ENCODE assay signal across 2 cellular contexts in genomic region chr14:52833891-52834290, GRCh38.
TF ChIP-seq lines count a peak whose summit lies in the region.

No MANE protein-coding gene starts in this region.

TF ChIP-seq in IMR-90, 13 proteins besides CTCF, POLR2A, EP300 and RAD21:
- no peak for TF ChIP-seq MAFK (IDR thresholded peaks at IDR 0.05; ENCODE audit: low read depth, low read length)
- TF ChIP-seq USF2 (IDR thresholded peaks at IDR 0.05; ENCODE audit: low read depth, low read length) = no peak
- no peak for TF ChIP-seq RCOR1 (IDR thresholded peaks at IDR 0.05; ENCODE audit: insufficient replicate concordance, low read length)
- no peak for TF ChIP-seq CEBPB (IDR thresholded peaks at IDR 0.05; ENCODE audit: low read depth, low read length)
- no peak for TF ChIP-seq CHD1 (IDR thresholded peaks at IDR 0.05; ENCODE audit: low read depth, low read length)
- no peak for TF ChIP-seq SMC3 (IDR thresholded peaks at IDR 0.05; ENCODE audit: low read depth, low read length)
- TF ChIP-seq MXI1 (IDR thresholded peaks at IDR 0.05; ENCODE audit: borderline replicate concordance, low read depth, low read length) = no peak
- no peak for TF ChIP-seq FOS (IDR thresholded peaks at IDR 0.05; ENCODE audit: low read depth, low read length)
- TF ChIP-seq NFE2L2 (IDR thresholded peaks at IDR 0.05; ENCODE audit: low read depth, low read length) = no peak
- no peak for TF ChIP-seq RFX5 (IDR thresholded peaks at IDR 0.05; ENCODE audit: low read depth, low read length)
- no peak for TF ChIP-seq MAZ (IDR thresholded peaks at IDR 0.05; ENCODE audit: borderline replicate concordance, low read depth, low read length)
- no peak for TF ChIP-seq ELK1 (IDR thresholded peaks at IDR 0.05; ENCODE audit: borderline replicate concordance, low read depth, low read length)
- no peak for TF ChIP-seq BHLHE40 (IDR thresholded peaks at IDR 0.05; ENCODE audit: low read depth, low read length)

TF ChIP-seq in H1, 55 proteins besides CTCF, POLR2A, EP300 and RAD21:
- TF ChIP-seq GTF2F1 (IDR thresholded peaks at IDR 0.05; ENCODE audit: borderline replicate concordance, low read depth, low read length) = no peak
- TF ChIP-seq JUND (IDR thresholded peaks at IDR 0.05; ENCODE audit: low read length) = no peak
- no peak for TF ChIP-seq SRF (IDR thresholded peaks at IDR 0.05; ENCODE audit: low read depth, low read length)
- TF ChIP-seq MAFK (IDR thresholded peaks at IDR 0.05; ENCODE audit: low read depth, low read length) = no peak
- TF ChIP-seq CHD2 (IDR thresholded peaks at IDR 0.05; ENCODE audit: low read length) = no peak
- no peak for TF ChIP-seq GABPA (IDR thresholded peaks at IDR 0.05; ENCODE audit: borderline replicate concordance, insufficient read depth, low read length)
- no peak for TF ChIP-seq YY1 (IDR thresholded peaks at IDR 0.05; ENCODE audit: low read depth, low read length)
- no peak for TF ChIP-seq ATF2 (IDR thresholded peaks at IDR 0.05; ENCODE audit: low read length)
